In the genomic region with DNA sequence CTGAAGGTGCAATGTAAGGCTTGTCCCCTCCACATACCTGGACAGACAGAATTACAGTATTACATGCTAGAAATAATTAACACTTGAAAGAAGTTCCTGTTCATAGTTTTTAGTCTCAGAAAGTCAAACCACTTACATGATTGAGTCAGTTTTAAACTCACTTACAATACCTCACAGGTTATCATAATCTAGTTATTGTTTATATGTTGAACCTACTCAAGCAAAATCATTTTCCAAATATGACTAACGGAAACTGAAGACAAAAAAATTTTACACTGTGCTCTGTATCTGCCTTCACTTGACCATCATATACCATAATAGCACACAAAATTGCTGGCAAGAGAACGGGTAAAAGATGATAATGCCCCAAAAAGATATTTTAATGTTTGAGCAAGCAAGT, we compare ENCODE assay signal across 15 cellular contexts.
A peak's percentile ranks its signal among the peaks of the same experiment; 100 is the strongest.
DNase-seq lines count a peak whose midpoint lies in the region; ATAC-seq, FAIRE-seq and TF ChIP-seq lines count a peak whose summit lies in the region.
"Had no signal": no experiment of that assay in that cellular context is flagged by ENCODE, and none has a peak within 500 bp of the region (broad histone marks: within the 10 kb centered on the region; RNA-seq: fewer than 3 reads in every experiment).

No MANE protein-coding gene starts in this region.

- no peak overlapping the region for H3K4me3 Mint-ChIP-seq in activated T-cell treated with anti-CD3 and anti-CD28 coated beads, Interleukin-2, amount 50 U/mL, for 24 hours
- no peak overlapping the region for H3K4me3 Mint-ChIP-seq in GM23338
- H3K4me3 Mint-ChIP-seq: CD14-positive monocyte; CD4-positive, alpha-beta memory T cell had no signal

- H2AFZ ChIP-seq in GM23338 = no peak overlapping the region
- no peak overlapping the region for H2AFZ ChIP-seq in GM12878 (ENCODE audit: control insufficient read depth, low read depth, low read length)

- SMC1A ChIA-PET in GM12878 (lab: Charles Lee; ENCODE audit: uncharacterized antibody, unreplicated experiment) = interaction anchor here (1.0 kb wide), 1 partner anchor 209 kb away, joined by 4 read pairs; no protein-coding TSS in a partner anchor

- no peak overlapping the region for H3K4me2 ChIP-seq in GM23338
- no peak overlapping the region for H3K4me2 ChIP-seq in GM12878 (ENCODE audit: control insufficient read depth, insufficient read depth)
- H3K4me2 ChIP-seq: BLaER1 had no signal

- no peak overlapping the region for H3K9ac ChIP-seq in GM12878 (ENCODE audit: control insufficient read depth, insufficient read depth, low read length)
- H3K9ac ChIP-seq: BLaER1 had no signal

- TF ChIP-seq RAD21 in GM12878 (IDR thresholded peaks at IDR 0.05; ENCODE audit: insufficient read depth, low read depth, low read length) = no peak

- H3K79me2 ChIP-seq in GM23338 (replicated peaks; ENCODE audit: insufficient read depth) (peaks cover 11% of the 10 kb centered on the region; the same call in 1 of the 2 replicates), GM12878 (ENCODE audit: control insufficient read depth, insufficient read depth, low read length) (peaks cover 2% of the 10 kb centered on the region; the same call in 1 of the 2 replicates)

- POLR2A ChIA-PET in GM12878 (lab: Charles Lee) = interaction anchor here (1.2 kb wide), 1 partner anchor 364 kb away, joined by 3 read pairs; no protein-coding TSS in a partner anchor

- no peak for ATAC-seq in GM23338
- ATAC-seq in GM12878 = peak; percentile 45
- no peak for ATAC-seq in GM19455 (IDR thresholded peaks at IDR 0.05; ENCODE audit: unreplicated experiment)

- no peaks in the 10 kb centered on the region for H3K27me3 Mint-ChIP-seq in activated T-cell treated with anti-CD3 and anti-CD28 coated beads, Interleukin-2, amount 50 U/mL, for 24 hours
- no peaks in the 10 kb centered on the region for H3K27me3 Mint-ChIP-seq in GM23338 (ENCODE audit: insufficient read depth, low read depth, poor library complexity)
- H3K27me3 Mint-ChIP-seq: CD4-positive, alpha-beta memory T cell had no signal

- no peaks in the 10 kb centered on the region for H3K9me2 ChIP-seq in GM23338 (ENCODE audit: insufficient read depth)

- FAIRE-seq in GM12878 (lab: Jason Lieb, UNC) = no peak

- BruUV-seq in GM12878 (replicated peaks; lab: Mats Ljungman, UMichigan) = no TSS peak

- H4K20me1 ChIP-seq in GM23338 (replicated peaks; ENCODE audit: insufficient read depth) = peaks cover 1% of the 10 kb centered on the region; the same call in 1 of the 2 replicates
- no peaks in the 10 kb centered on the region for H4K20me1 ChIP-seq in GM12878 (ENCODE audit: control insufficient read depth, insufficient read depth)

- H3K4me1 Mint-ChIP-seq in activated T-cell treated with anti-CD3 and anti-CD28 coated beads, Interleukin-2, amount 50 U/mL, for 24 hours (ENCODE audit: low read depth) = peaks cover 32% of the 10 kb centered on the region
- H3K4me1 Mint-ChIP-seq in GM23338 = peaks cover 24% of the 10 kb centered on the region

- H3K27ac Mint-ChIP-seq in activated T-cell treated with anti-CD3 and anti-CD28 coated beads, Interleukin-2, amount 50 U/mL, for 24 hours = peak overlapping the region; percentile 66
- H3K27ac Mint-ChIP-seq in GM23338 = no peak overlapping the region
- H3K27ac Mint-ChIP-seq: CD14-positive monocyte had no signal

- H3F3A ChIP-seq in GM23338 (replicated peaks; ENCODE audit: low read depth) = no peaks in the 10 kb centered on the region

- RAD21 ChIA-PET in GM12878 (lab: Charles Lee; ENCODE audit: unreplicated experiment) = no interaction called here

- TF ChIP-seq POLR2A in GM12878 (IDR thresholded peaks at IDR 0.05; ENCODE audit: low read depth, low read length) = no peak

- TF ChIP-seq CTCF in GM23338 (conservative IDR thresholded peaks at IDR 0.05; ENCODE audit: low read depth in 2 of 2) (no peak), GM12878 (IDR thresholded peaks at IDR 0.05 in 2 of 3, conservative IDR thresholded peaks at IDR 0.05 in 1 of 3; ENCODE audit: control insufficient read depth in 2 of 3, extremely low read depth in 1 of 3, insufficient read depth in 1 of 3, low read depth in 3 of 3, low read length in 3 of 3) (no peak)

- H3K4me3 ChIP-seq in GM23338 (no peak overlapping the region), GM12878 (no peak overlapping the region)
- H3K4me3 ChIP-seq: BLaER1, HAP-1 had no signal

- intact Hi-C loops in GM12878 (cut with micrococcal nuclease; ENCODE audit: unreplicated experiment) = no loop called here

- no peaks in the 10 kb centered on the region for H3K9me3 Mint-ChIP-seq in activated T-cell treated with anti-CD3 and anti-CD28 coated beads, Interleukin-2, amount 50 U/mL, for 24 hours
- no peaks in the 10 kb centered on the region for H3K9me3 Mint-ChIP-seq in GM23338
- H3K9me3 Mint-ChIP-seq: CD14-positive monocyte; CD4-positive, alpha-beta memory T cell had no signal

- in situ Hi-C loops in GM12878 (cut with MboI) = no loop called here

- DNase-seq in activated T-cell treated with anti-CD3 and anti-CD28 coated beads, Interleukin-2, amount 50 U/mL, for 24 hours = no peak
- DNase-seq in activated T-cell treated with anti-CD3 and anti-CD28 coated beads for 4 hours (no peak), GM23338 (ENCODE audit: low spot score) (no peak), GM12878 (ENCODE audit: low read depth, low spot score) (no peak), NCI-H345 (lab: John Stamatoyannopoulos, UW) (no peak), activated gamma-delta T cell (lab: John Stamatoyannopoulos, UW) (no peak)
- DNase-seq: 8988T; CD4-positive, alpha-beta memory T cell; DMS153; DMS79; GDM1 had no signal

- peak overlapping the region; percentile 41; the same call in 1 of the 2 replicates for H3K27ac ChIP-seq in GM23338 (ENCODE audit: low read depth)
- no peak overlapping the region for H3K27ac ChIP-seq in GM12878 (ENCODE audit: control insufficient read depth, insufficient read depth)
- H3K27ac ChIP-seq: BLaER1 had no signal

- H3K36me3 ChIP-seq in GM23338 (ENCODE audit: insufficient read depth) (peaks cover 12% of the 10 kb centered on the region; the same call in 1 of the 2 replicates), GM12878 (ENCODE audit: control insufficient read depth in 2 of 2, insufficient read depth in 2 of 2, low read length in 1 of 2) (peaks cover 13 to 23% of the 10 kb centered on the region in 2 experiments)

- CTCF ChIA-PET in GM12878 (lab: Yijun Ruan, JAX) = interaction anchor here (3.0 kb wide), 1 partner anchor 17 kb away, joined by 9 read pairs; no protein-coding TSS in a partner anchor

- peaks cover 84% of the 10 kb centered on the region for H3K36me3 Mint-ChIP-seq in activated T-cell treated with anti-CD3 and anti-CD28 coated beads, Interleukin-2, amount 50 U/mL, for 24 hours (ENCODE audit: low read depth)
- peaks cover 58% of the 10 kb centered on the region for H3K36me3 Mint-ChIP-seq in GM23338 (ENCODE audit: low read depth)

- 69% methylated on average over 2 of the region's 2 CpGs for WGBS in GM12878 (ENCODE audit: insufficient coverage, insufficient replicate concordance, low lambda C conversion rate, missing lambda C conversion rate)

- H3K4me1 ChIP-seq in GM23338 (ENCODE audit: insufficient read depth) = peaks cover 24% of the 10 kb centered on the region
- peaks cover 18% of the 10 kb centered on the region for H3K4me1 ChIP-seq in GM12878 (ENCODE audit: control insufficient read depth, insufficient read depth, low read length)
- H3K4me1 ChIP-seq: BLaER1 had no signal

- TF ChIP-seq EP300 in GM12878 (IDR thresholded peaks at IDR 0.05; ENCODE audit: borderline replicate concordance in 1 of 2, control insufficient read depth in 1 of 2, low read depth in 2 of 2, low read length in 2 of 2) = no peak

- no peaks in the 10 kb centered on the region for H3K9me3 ChIP-seq in GM12878 (replicated peaks; ENCODE audit: control insufficient read depth, insufficient read depth, low read length)
- H3K9me3 ChIP-seq: BLaER1, HAP-1 had no signal

- H3K27me3 ChIP-seq in GM23338 (ENCODE audit: insufficient read depth) (no peaks in the 10 kb centered on the region), GM12878 (replicated peaks in 1 of 2; ENCODE audit: control insufficient read depth in 2 of 2, insufficient read depth in 2 of 2, low read length in 1 of 2) (no peaks in the 10 kb centered on the region)
- H3K27me3 ChIP-seq: BLaER1 had no signal

TF ChIP-seq in GM23338, 12 proteins besides CTCF, POLR2A, EP300 and RAD21 (continues in another document):
- TF ChIP-seq ZNF331 (CRISPR knock-in tag; IDR thresholded peaks at IDR 0.05; ENCODE audit: low read depth) (no peak), JUNB (IDR thresholded peaks at IDR 0.05; ENCODE audit: unreplicated experiment) (no peak)

TF ChIP-seq in GM12878, 131 proteins besides CTCF, POLR2A, EP300 and RAD21 (continues in another document):
- TF ChIP-seq BRCA1 (IDR thresholded peaks at IDR 0.05; ENCODE audit: low read depth, low read length) (no peak), ETV6 (conservative IDR thresholded peaks at IDR 0.05 in 1 of 2, IDR thresholded peaks at IDR 0.05 in 1 of 2; ENCODE audit: borderline replicate concordance in 1 of 2, low read depth in 1 of 2) (no peak), PAX5 (IDR thresholded peaks at IDR 0.05; ENCODE audit: borderline replicate concordance, low read depth, low read length) (no peak), EGR1 (IDR thresholded peaks at IDR 0.05; ENCODE audit: borderline replicate concordance in 1 of 2, low read depth in 2 of 2, low read length in 2 of 2) (no peak), NFYA (IDR thresholded peaks at IDR 0.05; ENCODE audit: borderline replicate concordance, low read depth, low read length) (no peak), IKZF2 (IDR thresholded peaks at IDR 0.05) (no peak)
- TF ChIP-seq, protein P1, sequence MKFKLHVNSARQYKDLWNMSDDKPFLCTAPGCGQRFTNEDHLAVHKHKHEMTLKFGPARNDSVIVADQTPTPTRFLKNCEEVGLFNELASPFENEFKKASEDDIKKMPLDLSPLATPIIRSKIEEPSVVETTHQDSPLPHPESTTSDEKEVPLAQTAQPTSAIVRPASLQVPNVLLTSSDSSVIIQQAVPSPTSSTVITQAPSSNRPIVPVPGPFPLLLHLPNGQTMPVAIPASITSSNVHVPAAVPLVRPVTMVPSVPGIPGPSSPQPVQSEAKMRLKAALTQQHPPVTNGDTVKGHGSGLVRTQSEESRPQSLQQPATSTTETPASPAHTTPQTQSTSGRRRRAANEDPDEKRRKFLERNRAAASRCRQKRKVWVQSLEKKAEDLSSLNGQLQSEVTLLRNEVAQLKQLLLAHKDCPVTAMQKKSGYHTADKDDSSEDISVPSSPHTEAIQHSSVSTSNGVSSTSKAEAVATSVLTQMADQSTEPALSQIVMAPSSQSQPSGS (IDR thresholded peaks at IDR 0.05; ENCODE audit: low read length) = no peak
